Comparison of ENCODE assay signal across 8 cellular contexts in genomic region chr20:24992420-24993205, GRCh38. TPM values are rescaled to one million over a fixed set of nuclear protein-coding genes. Genes with fewer than 3 reads are reported as not detected.
DNase-seq lines count a peak whose midpoint lies in the region; ATAC-seq, FAIRE-seq and TF ChIP-seq lines count a peak whose summit lies in the region.

APMAP (minus strand) TSS chr20:24992751; CDS start chr20:24992688, 63 bp downstream.

- intact Hi-C loops in kidney (cut with DNase I): loop anchor here (10.0 kb wide), 1 partner anchor 182 kb away; no protein-coding TSS in a partner anchor

- peak within 1 kb of the TSS; percentile 86 to 94 for H3K4me3 ChIP-seq in kidney (ENCODE audit: low read length in 2 of 2)

- DNase-seq in AML-193 (lab: John Stamatoyannopoulos, UW): peak; percentile 88 to 90
- peak; percentile 86 for DNase-seq in NCI-H446 treated with DMSO at 0.1 percent for 48 hours (lab: John Stamatoyannopoulos, UW)
- DNase-seq in activated CD4-positive, alpha-beta T cell treated with anti-CD3 and anti-CD28 coated beads for 1 hour: peak; percentile 94
- DNase-seq in cerebellar nuclear complex (lab: John Stamatoyannopoulos, UW): peak; percentile 43 to 76
- peak; percentile 99 for DNase-seq in kidney
- peak; percentile 98 for DNase-seq in stimulated activated CD4-positive, alpha-beta T cell treated with anti-CD3 and anti-CD28 coated beads, Interleukin-15, amount 100 ng/mL, for 24 hours

- peaks cover 6 to 12% of the 10 kb centered on the region in 2 donors for H3K4me1 ChIP-seq in kidney (ENCODE audit: control insufficient read depth in 1 of 2, insufficient read depth in 1 of 2, low read depth in 1 of 2, low read length in 2 of 2)

- H3K27ac ChIP-seq in kidney (ENCODE audit: low read depth in 2 of 2, low read length in 2 of 2): peak within 1 kb of the TSS; percentile 92 to 95

- peak; percentile 27 for FAIRE-seq in kidney (lab: Jason Lieb, UNC)

- peak; percentile 95 for ATAC-seq in GM19035 (IDR thresholded peaks at IDR 0.05; ENCODE audit: unreplicated experiment)
- peak; percentile 96 for ATAC-seq in HG03342 (IDR thresholded peaks at IDR 0.05; ENCODE audit: unreplicated experiment)

- peak within 1 kb of the TSS; percentile 87 for H3K9ac ChIP-seq in kidney (ENCODE audit: low read length in 2 of 2)

- no peaks in the 10 kb centered on the region for H3K9me3 ChIP-seq in kidney (ENCODE audit: control insufficient read depth in 1 of 2, low read length in 2 of 2)

- no peaks in the 10 kb centered on the region for H3K36me3 ChIP-seq in kidney (ENCODE audit: control insufficient read depth in 1 of 2, insufficient read depth in 2 of 2, low read length in 2 of 2)

- no peak for TF ChIP-seq CTCF in kidney (IDR thresholded peaks at IDR 0.05; ENCODE audit: borderline replicate concordance, extremely low read depth, insufficient read depth)

RNA-seq across cellular contexts. Expression of gene APMAP, which starts in this region (rescaled TPM):
- total RNA-seq in kidney: 90.9 TPM
- 79.7 TPM for polyA plus RNA-seq in kidney (ENCODE audit: insufficient read depth, low read depth, low replicate concordance)

Comparison
In these comparisons a context has a peak if more than half of its experiments do, and no peak if none do; other contexts are left out.
1. Peak in every context shown above with its lines: DNase-seq, ATAC-seq, H3K4me3 ChIP-seq and H3K27ac ChIP-seq.